Comparison of ENCODE assay signal across 14 cellular contexts in the genomic region with DNA sequence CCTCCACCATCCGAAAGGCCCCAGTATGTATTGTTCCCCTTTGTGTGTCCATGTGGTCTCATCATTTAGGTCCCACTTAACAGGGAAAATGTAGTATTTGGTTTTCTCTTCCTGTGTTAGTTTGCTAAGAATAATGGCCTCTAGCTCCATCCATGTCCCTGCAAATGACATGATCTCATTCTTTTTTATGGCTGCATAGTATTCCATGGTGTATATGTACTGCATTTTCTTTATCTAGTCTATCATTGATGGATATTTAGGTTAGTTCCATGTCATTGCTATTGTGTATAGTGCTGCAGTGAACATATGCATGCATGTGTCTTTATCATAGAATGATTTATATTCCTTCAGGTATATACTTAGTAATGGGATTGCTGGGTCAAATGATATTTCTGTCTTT. TPM values are rescaled to one million over a fixed set of nuclear protein-coding genes. Genes with fewer than 3 reads are reported as not detected.
"Had no signal": no experiment of that assay in that cellular context is flagged by ENCODE, and none has a peak within 500 bp of the region (broad histone marks: within the 10 kb centered on the region; RNA-seq: fewer than 3 reads in every experiment).

No MANE protein-coding gene starts in this region.

RNA-seq across cellular contexts. Expression of a gene that starts 57.2 kb away (rescaled TPM):
- total RNA-seq: activated B cell treated with CpG ODN at 0.5 μM for 24 hours; activated CD4-positive, alpha-beta memory T cell treated with anti-CD3 and anti-CD28 coated beads for 36 hours; activated CD4-positive, alpha-beta memory T cell treated with anti-CD3 and anti-CD28 coated beads, Interleukin-2, amount 10 ng/mL, durations not matched to agents 7 days and 5 days; activated CD4-positive, alpha-beta T cell treated with anti-CD3 and anti-CD28 coated beads for 36 hours; activated CD4-positive, alpha-beta T cell treated with anti-CD3 and anti-CD28 coated beads, Interleukin-2, amount 10 ng/mL, durations not matched to agents 24 days and 14 days; activated CD4-positive, alpha-beta T cell treated with anti-CD3 and anti-CD28 coated beads, Interleukin-2, amount 10 ng/mL, durations not matched to agents 7 days and 5 days; activated CD8-positive, alpha-beta memory T cell treated with anti-CD3 and anti-CD28 coated beads for 36 hours; activated CD8-positive, alpha-beta memory T cell treated with anti-CD3 and anti-CD28 coated beads, Interleukin-2, amount 10 ng/mL, durations not matched to agents 7 days and 5 days; activated CD8-positive, alpha-beta T cell treated with anti-CD3 and anti-CD28 coated beads for 36 hours; activated CD8-positive, alpha-beta T cell treated with anti-CD3 and anti-CD28 coated beads, Interleukin-2, amount 10 ng/mL, durations not matched to agents 7 days and 5 days; T-helper 1 cell treated with Interleukin-12 subunit alpha and Interleukin-12 subunit beta and Interleukin-4 antibody, amounts not matched to agents 30 ng/mL and 1 ng/mL, for 36 hours; T-helper 17 cell; T-helper 2 cell treated with Interferon-gamma antibody and Interleukin-4, amounts not matched to agents 100 ng/mL and 5 ng/mL, for 36 hours; WTC11 had no signal
